Comparison of ENCODE assay signal across 12 cellular contexts in the genomic region with DNA sequence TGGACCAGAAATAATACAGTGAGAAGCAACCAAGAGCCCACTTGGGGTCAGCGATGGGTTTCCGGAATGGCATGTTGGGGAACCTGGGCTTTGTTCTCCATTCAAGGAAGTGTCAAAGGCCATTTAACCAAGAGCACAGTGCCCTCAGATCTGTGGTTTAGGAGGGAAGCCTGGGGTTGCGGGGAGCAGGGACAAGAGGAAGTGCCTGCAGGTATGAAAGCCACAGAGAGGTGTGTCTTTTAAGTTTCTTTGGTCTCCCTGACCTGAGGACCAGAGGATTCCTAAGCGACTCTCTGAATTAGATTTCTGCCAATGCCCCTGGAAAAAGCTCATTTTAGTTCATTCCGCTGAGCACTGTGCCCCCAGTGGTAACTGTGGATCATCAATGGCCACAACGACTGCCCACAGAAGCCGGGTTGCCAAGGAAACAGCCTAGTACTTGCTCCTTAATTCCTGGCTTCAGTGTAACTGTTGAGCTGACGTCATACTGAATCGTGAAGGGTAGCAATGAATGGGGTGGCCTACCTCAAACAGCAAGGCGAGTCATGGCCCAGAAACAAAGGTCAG.
DNase-seq lines count a peak whose midpoint lies in the region; ATAC-seq and TF ChIP-seq lines count a peak whose summit lies in the region.
"Had no signal": no experiment of that assay in that cellular context is flagged by ENCODE, and none has a peak within 500 bp of the region (broad histone marks: within the 10 kb centered on the region; RNA-seq: fewer than 3 reads in every experiment).

No MANE protein-coding gene starts in this region.

- BruUV-seq in Caco-2 (replicated peaks; lab: Mats Ljungman, UMichigan) = no TSS peak

- no peaks in the 10 kb centered on the region for H3K4me1 Mint-ChIP-seq in Caco-2 (ENCODE audit: low read depth, unreplicated experiment)
- H3K4me1 Mint-ChIP-seq in activated naive CD8-positive, alpha-beta T cell treated with anti-CD3 and anti-CD28 coated beads, Interleukin-2, amount 10 ng/mL, durations not matched to agents 7 days and 5 days = peaks cover 20% of the 10 kb centered on the region

- no peak overlapping the region for H3K18ac ChIP-seq in mesenchymal stem cell (ENCODE audit: low read depth in 1 of 2, low read length in 2 of 2)

- in situ Hi-C loops in KBM-7 (cut with MboI; ENCODE audit: low pct_unique_long_range_greater_than_20kb, low sequenced_read_pairs) = loop anchor here (25.0 kb wide), 1 partner anchor 106 kb away; the partner anchor contains the start of gene SPIN1

- CTCF ChIA-PET in Caco-2 (lab: Charles Lee) = no interaction called here

- no peak overlapping the region for H3K27ac Mint-ChIP-seq in Caco-2 (ENCODE audit: unreplicated experiment)
- H3K27ac Mint-ChIP-seq in activated naive CD8-positive, alpha-beta T cell treated with anti-CD3 and anti-CD28 coated beads, Interleukin-2, amount 10 ng/mL, durations not matched to agents 7 days and 5 days = peak overlapping the region; percentile 51
- H3K27ac Mint-ChIP-seq: nephron progenitor cell had no signal

- ATAC-seq in activated naive CD8-positive, alpha-beta T cell treated with anti-CD3 and anti-CD28 coated beads, Interleukin-2, amount 10 ng/mL, durations not matched to agents 7 days and 5 days (ENCODE audit: low read depth) = peak; percentile 64
- ATAC-seq in GM19351 (IDR thresholded peaks at IDR 0.05; ENCODE audit: unreplicated experiment) = no peak
- ATAC-seq: body of pancreas had no signal

- H3K36me3 ChIP-seq in Caco-2 (ENCODE audit: control insufficient read depth, insufficient read depth, low read length) (no peaks in the 10 kb centered on the region), mesenchymal stem cell (ENCODE audit: control insufficient read depth in 1 of 2, insufficient read depth in 2 of 2, low read depth in 1 of 2, low read length in 2 of 2) (no peaks in the 10 kb centered on the region)

- DNase-seq in Caco-2 = peak; percentile 25 to 42
- DNase-seq in KBM-7 = peak; percentile 53
- DNase-seq in activated naive CD8-positive, alpha-beta T cell treated with anti-CD3 and anti-CD28 coated beads, Interleukin-2, amount 10 ng/mL, durations not matched to agents 7 days and 5 days = peak; percentile 59
- DNase-seq in mesenchymal stem cell = peak; percentile 39
- no peak for DNase-seq in stimulated activated CD4-positive, alpha-beta T cell treated with anti-CD3 and anti-CD28 coated beads, Interleukin-2, amount 100 ng/mL, for 48 hours
- no peak for DNase-seq in NCI-H2196 (lab: John Stamatoyannopoulos, UW; ENCODE audit: unreplicated experiment)
- no peak for DNase-seq in DMS53 treated with DMSO at 0.1 percent for 48 hours (lab: John Stamatoyannopoulos, UW; ENCODE audit: unreplicated experiment)
- DNase-seq: body of pancreas; nephron progenitor cell; stimulated activated CD4-positive, alpha-beta T cell treated with anti-CD3 and anti-CD28 coated beads, Interleukin-4, amount 100 ng/mL, for 1 hour had no signal

- no peak overlapping the region for H3K23ac ChIP-seq in mesenchymal stem cell (ENCODE audit: low read length in 2 of 2)

- no peak overlapping the region for H2BK12ac ChIP-seq in mesenchymal stem cell (ENCODE audit: low read length in 2 of 2)

- H2AFZ ChIP-seq in mesenchymal stem cell (ENCODE audit: low read depth, low read length) = no peak overlapping the region

- H2AK5ac ChIP-seq in mesenchymal stem cell (ENCODE audit: low read length, severe bottlenecking) = no peak overlapping the region

- H3K4me1 ChIP-seq in Caco-2 (no peaks in the 10 kb centered on the region; the same call in 1 of the 2 replicates), mesenchymal stem cell (ENCODE audit: control insufficient read depth, insufficient read depth, low read depth, low read length) (peaks cover 2% of the 10 kb centered on the region)
- H3K4me1 ChIP-seq: body of pancreas had no signal

- H3K4me2 ChIP-seq in mesenchymal stem cell (ENCODE audit: low read length, poor library complexity, severe bottlenecking) = no peak overlapping the region

- no peak overlapping the region for H4K8ac ChIP-seq in mesenchymal stem cell (ENCODE audit: low read length)

- H3K9ac ChIP-seq in mesenchymal stem cell (ENCODE audit: low read length) = no peak overlapping the region

- no peak overlapping the region for H3K4ac ChIP-seq in mesenchymal stem cell (ENCODE audit: low read depth in 1 of 2, low read length in 2 of 2)

- peaks cover 6% of the 10 kb centered on the region for H3K36me3 Mint-ChIP-seq in Caco-2 (ENCODE audit: insufficient read depth, unreplicated experiment)
- H3K36me3 Mint-ChIP-seq in activated naive CD8-positive, alpha-beta T cell treated with anti-CD3 and anti-CD28 coated beads, Interleukin-2, amount 10 ng/mL, durations not matched to agents 7 days and 5 days = peaks cover 21% of the 10 kb centered on the region

- H3K14ac ChIP-seq in mesenchymal stem cell (ENCODE audit: low read length in 2 of 2) = no peak overlapping the region

- H3K79me1 ChIP-seq in mesenchymal stem cell (replicated peaks; ENCODE audit: low read length, poor library complexity, severe bottlenecking) = no peaks in the 10 kb centered on the region

- H3K27me3 Mint-ChIP-seq in Caco-2 (ENCODE audit: insufficient read depth, unreplicated experiment) = no peaks in the 10 kb centered on the region
- peaks cover 13% of the 10 kb centered on the region for H3K27me3 Mint-ChIP-seq in activated naive CD8-positive, alpha-beta T cell treated with anti-CD3 and anti-CD28 coated beads, Interleukin-2, amount 10 ng/mL, durations not matched to agents 7 days and 5 days

- no peak overlapping the region for H2BK15ac ChIP-seq in mesenchymal stem cell (ENCODE audit: low read depth, poor library complexity, severe bottlenecking)

- H2BK5ac ChIP-seq in mesenchymal stem cell (ENCODE audit: low read depth, low read length, poor library complexity, severe bottlenecking) = no peak overlapping the region

- no peaks in the 10 kb centered on the region for H3K9me3 ChIP-seq in Caco-2
- peaks cover 11% of the 10 kb centered on the region for H3K9me3 ChIP-seq in mesenchymal stem cell (ENCODE audit: control insufficient read depth, low read length)
- H3K9me3 ChIP-seq: body of pancreas had no signal

- POLR2A ChIA-PET in Caco-2 (lab: Charles Lee) = no interaction called here
- POLR2A ChIA-PET in activated naive CD8-positive, alpha-beta T cell treated with anti-CD3 and anti-CD28 coated beads, Interleukin-2, amount 10 ng/mL, durations not matched to agents 7 days and 5 days (lab: Charles Lee) = interaction anchor here (1.1 kb wide), 1 partner anchor 23 kb away, joined by 9 read pairs; no protein-coding TSS in a partner anchor

- H2BK120ac ChIP-seq in mesenchymal stem cell (ENCODE audit: low read depth, low read length) = no peak overlapping the region

- TF ChIP-seq CTCF in Caco-2 (IDR thresholded peaks at IDR 0.05; ENCODE audit: insufficient read depth in 1 of 2, low read depth in 1 of 2, low read length in 1 of 2, severe bottlenecking in 1 of 2, unreplicated experiment in 1 of 2) = peak in 1 of 2 experiments; percentile 21

- WGBS in mesenchymal stem cell = 66% methylated on average over 10 of the region's 10 CpGs

- H3K27ac ChIP-seq in mesenchymal stem cell (ENCODE audit: low read length, poor library complexity, severe bottlenecking) = no peak overlapping the region
- H3K27ac ChIP-seq: body of pancreas, VCaP had no signal

- no peak overlapping the region for H4K91ac ChIP-seq in mesenchymal stem cell (ENCODE audit: low read length)

- no peaks in the 10 kb centered on the region for H3K27me3 ChIP-seq in Caco-2 (replicated peaks; ENCODE audit: control insufficient read depth, insufficient read depth, low read length)
- H3K27me3 ChIP-seq in mesenchymal stem cell (ENCODE audit: control insufficient read depth in 1 of 2, insufficient read depth in 1 of 2, low read length in 2 of 2) = no peaks in the 10 kb centered on the region
- H3K27me3 ChIP-seq: body of pancreas had no signal

- H3K4me3 Mint-ChIP-seq in Caco-2 (ENCODE audit: unreplicated experiment) = no peak overlapping the region
- peak overlapping the region; percentile 69 for H3K4me3 Mint-ChIP-seq in activated naive CD8-positive, alpha-beta T cell treated with anti-CD3 and anti-CD28 coated beads, Interleukin-2, amount 10 ng/mL, durations not matched to agents 7 days and 5 days
- H3K4me3 Mint-ChIP-seq: nephron progenitor cell had no signal

- H3K4me3 ChIP-seq in Caco-2 (ENCODE audit: low read depth, low read length) (no peak overlapping the region), mesenchymal stem cell (ENCODE audit: insufficient read depth in 1 of 2, low read depth in 1 of 2, low read length in 2 of 2) (no peak overlapping the region)
- H3K4me3 ChIP-seq: body of pancreas had no signal

- intact Hi-C loops in Caco-2 (cut with micrococcal nuclease; ENCODE audit: unreplicated experiment) = loop anchor here (5.0 kb wide), 1 partner anchor 296 kb away; no protein-coding TSS in a partner anchor

- H3K9me3 Mint-ChIP-seq in Caco-2 (ENCODE audit: unreplicated experiment) = peaks cover 23% of the 10 kb centered on the region
- peaks cover 20% of the 10 kb centered on the region for H3K9me3 Mint-ChIP-seq in activated naive CD8-positive, alpha-beta T cell treated with anti-CD3 and anti-CD28 coated beads, Interleukin-2, amount 10 ng/mL, durations not matched to agents 7 days and 5 days

Comparison
In these comparisons a context has a peak if more than half of its experiments do, and no peak if none do; other contexts are left out.
1. DNase-seq: peak in Caco-2 (2 of 2), KBM-7 (single experiment), activated naive CD8-positive, alpha-beta T cell treated with anti-CD3 and anti-CD28 coated beads, Interleukin-2, amount 10 ng/mL, durations not matched to agents 7 days and 5 days (single experiment) and mesenchymal stem cell (single experiment); none in stimulated activated CD4-positive, alpha-beta T cell treated with anti-CD3 and anti-CD28 coated beads, Interleukin-2, amount 100 ng/mL, for 48 hours (0 of 2), NCI-H2196 (single experiment) and DMS53 treated with DMSO at 0.1 percent for 48 hours (single experiment).